23 cellular contexts compared by ENCODE assay signal in the genomic region with DNA sequence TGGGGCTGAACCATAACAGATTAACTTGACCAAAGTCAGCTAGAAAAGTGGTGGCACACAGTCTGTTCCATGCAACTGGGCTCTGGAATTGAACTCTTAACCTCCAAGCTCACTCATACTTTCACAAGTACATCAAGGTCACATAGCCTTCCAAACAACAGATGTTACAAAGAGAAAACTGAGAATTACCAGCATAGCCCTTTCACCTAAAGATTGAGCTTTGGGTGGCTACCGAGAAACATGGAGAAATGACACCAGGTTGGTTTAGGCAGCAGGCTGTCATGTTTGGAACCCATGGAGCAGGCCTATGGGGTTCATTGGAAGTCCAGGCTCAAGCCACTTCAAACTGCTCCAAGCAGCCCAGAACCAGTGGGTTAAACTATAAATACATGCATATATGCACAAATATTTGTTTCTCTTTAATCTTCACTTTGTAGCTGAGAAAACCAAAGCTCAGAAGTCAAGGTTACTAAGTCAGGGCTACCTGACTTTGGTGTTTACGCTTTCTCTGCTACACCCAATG. TPM values are rescaled to one million over a fixed set of nuclear protein-coding genes. Genes with fewer than 3 reads are reported as not detected.
A peak's percentile ranks its signal among the peaks of the same experiment; 100 is the strongest.
DNase-seq lines count a peak whose midpoint lies in the region; ATAC-seq and TF ChIP-seq lines count a peak whose summit lies in the region.
"Had no signal": no experiment of that assay in that cellular context is flagged by ENCODE, and none has a peak within 500 bp of the region (broad histone marks: within the 10 kb centered on the region; RNA-seq: fewer than 3 reads in every experiment).

No MANE protein-coding gene starts in this region.

- peaks cover 36% of the 10 kb centered on the region for H3K36me3 ChIP-seq in SU-DHL-6 (ENCODE audit: low read length)
- H3K36me3 ChIP-seq: Peyer's patch, thyroid gland had no signal

- intact Hi-C loops in Right ventricle myocardium inferior (cut with DNase I), result no loop called here

- no peaks in the 10 kb centered on the region for H3K9me2 ChIP-seq in SU-DHL-6 (replicated peaks; ENCODE audit: insufficient read depth, low read length)

- H3K27ac Mint-ChIP-seq in type B pancreatic cell, result peak overlapping the region; percentile 18
- H3K27ac Mint-ChIP-seq in natural killer cell treated with Interleukin-12 subunit alpha and Interleukin-12 subunit beta and Interleukin-15 and Interleukin-18, amount 100 ng/mL, for 72 hours, result no peak overlapping the region
- H3K27ac Mint-ChIP-seq: activated CD4-positive, alpha-beta T cell treated with anti-CD3 and anti-CD28 coated beads, Interleukin-2, amount 10 ng/mL, durations not matched to agents 24 days and 14 days; activated naive CD4-positive, alpha-beta T cell treated with anti-CD3 and anti-CD28 coated beads for 36 hours; endodermal cell had no signal

- no peaks in the 10 kb centered on the region for H3K9me3 Mint-ChIP-seq in type B pancreatic cell
- no peaks in the 10 kb centered on the region for H3K9me3 Mint-ChIP-seq in natural killer cell treated with Interleukin-12 subunit alpha and Interleukin-12 subunit beta and Interleukin-15 and Interleukin-18, amount 100 ng/mL, for 72 hours
- H3K9me3 Mint-ChIP-seq: activated CD4-positive, alpha-beta T cell treated with anti-CD3 and anti-CD28 coated beads, Interleukin-2, amount 10 ng/mL, durations not matched to agents 24 days and 14 days; activated naive CD4-positive, alpha-beta T cell treated with anti-CD3 and anti-CD28 coated beads for 36 hours; endodermal cell; stimulated activated naive CD8-positive, alpha-beta T cell treated with anti-CD3 and anti-CD28 coated beads, Interleukin-15, Interleukin-2, amounts not matched to agents 100 ng/mL and 50 ng/mL, for 24 hours had no signal

- peak; percentile 26 for DNase-seq in DMS 273 (lab: John Stamatoyannopoulos, UW; ENCODE audit: unreplicated experiment)
- DNase-seq in DMS 273 treated with DMSO at 0.1 percent for 48 hours (lab: John Stamatoyannopoulos, UW), result no peak
- peak; percentile 43 for DNase-seq in NAMALWA (ENCODE audit: low spot score)
- no peak for DNase-seq in type B pancreatic cell (ENCODE audit: extremely low spot score, unreplicated experiment)
- DNase-seq in EL, result no peak
- DNase-seq in natural killer cell treated with Interleukin-12 subunit alpha and Interleukin-12 subunit beta and Interleukin-15 and Interleukin-18, amount 100 ng/mL, for 72 hours (ENCODE audit: low spot score), result no peak
- no peak for DNase-seq in Right ventricle myocardium inferior (ENCODE audit: missing footprints)
- DNase-seq: activated CD4-positive, alpha-beta T cell treated with anti-CD3 and anti-CD28 coated beads, Interleukin-2, amount 10 ng/mL, durations not matched to agents 24 days and 14 days; activated naive CD4-positive, alpha-beta T cell treated with anti-CD3 and anti-CD28 coated beads for 36 hours; BE2C; endodermal cell; H7; kidney; MG63; Peyer's patch; posterior cingulate gyrus; thyroid gland had no signal

- H3K27ac ChIP-seq in SU-DHL-6 (ENCODE audit: low read depth, low read length), result peak overlapping the region; percentile 85
- H3K27ac ChIP-seq: 22Rv1, Peyer's patch, VCaP had no signal

- no peak overlapping the region for H3K4me3 ChIP-seq in SU-DHL-6 (ENCODE audit: insufficient read depth, low read length, poor library complexity, severe bottlenecking)
- H3K4me3 ChIP-seq: GM12878, MG63, Peyer's patch, thyroid gland had no signal

- H3K9me3 ChIP-seq in SU-DHL-6 (ENCODE audit: insufficient read depth, low read length), result peaks cover 5% of the 10 kb centered on the region; the same call in 1 of the 2 replicates
- H3K9me3 ChIP-seq: BE2C, MG63, Peyer's patch, thyroid gland had no signal

- H2AFZ ChIP-seq in SU-DHL-6 (ENCODE audit: low read depth, low read length, severe bottlenecking), result no peak overlapping the region

- TF ChIP-seq CTCF in SU-DHL-6 (IDR thresholded peaks at IDR 0.05; ENCODE audit: insufficient read depth, low read length, poor library complexity, severe bottlenecking), result no peak
- no peak for TF ChIP-seq CTCF in type B pancreatic cell (conservative IDR thresholded peaks at IDR 0.05)

- H3K36me3 Mint-ChIP-seq in type B pancreatic cell, result peaks cover 16% of the 10 kb centered on the region
- no peaks in the 10 kb centered on the region for H3K36me3 Mint-ChIP-seq in natural killer cell treated with Interleukin-12 subunit alpha and Interleukin-12 subunit beta and Interleukin-15 and Interleukin-18, amount 100 ng/mL, for 72 hours

- H3F3A ChIP-seq in SU-DHL-6 (ENCODE audit: insufficient read depth), result peaks cover 68% of the 10 kb centered on the region

- H4K20me1 ChIP-seq in SU-DHL-6 (ENCODE audit: low read depth, low read length), result no peaks in the 10 kb centered on the region

- no peak overlapping the region for H3K4me3 Mint-ChIP-seq in type B pancreatic cell
- no peak overlapping the region for H3K4me3 Mint-ChIP-seq in natural killer cell treated with Interleukin-12 subunit alpha and Interleukin-12 subunit beta and Interleukin-15 and Interleukin-18, amount 100 ng/mL, for 72 hours
- H3K4me3 Mint-ChIP-seq: activated naive CD4-positive, alpha-beta T cell treated with anti-CD3 and anti-CD28 coated beads for 36 hours; endodermal cell; stimulated activated naive CD8-positive, alpha-beta T cell treated with anti-CD3 and anti-CD28 coated beads, Interleukin-15, Interleukin-2, amounts not matched to agents 100 ng/mL and 50 ng/mL, for 24 hours had no signal

- no peaks in the 10 kb centered on the region for H3K27me3 ChIP-seq in SU-DHL-6 (ENCODE audit: low read length)
- H3K27me3 ChIP-seq: BE2C, MG63, Peyer's patch, thyroid gland had no signal

- H3K9ac ChIP-seq in SU-DHL-6 (ENCODE audit: low read length), result peak overlapping the region; percentile 36

- no peak for ATAC-seq in natural killer cell treated with Interleukin-12 subunit alpha and Interleukin-12 subunit beta and Interleukin-15 and Interleukin-18, amount 100 ng/mL, for 72 hours
- no peak for ATAC-seq in Right ventricle myocardium inferior
- ATAC-seq: sciatic nerve had no signal

- H3K79me2 ChIP-seq in SU-DHL-6 (ENCODE audit: insufficient read depth, low read length), result peaks cover 93% of the 10 kb centered on the region

- peak overlapping the region; percentile 35 for H3K4me2 ChIP-seq in SU-DHL-6 (ENCODE audit: low read depth, low read length, poor library complexity, severe bottlenecking)

- H3K4me1 Mint-ChIP-seq in type B pancreatic cell (ENCODE audit: unreplicated experiment), result peaks cover 16% of the 10 kb centered on the region
- peaks cover 0 to 3% of the 10 kb centered on the region in 2 donors for H3K4me1 Mint-ChIP-seq in natural killer cell treated with Interleukin-12 subunit alpha and Interleukin-12 subunit beta and Interleukin-15 and Interleukin-18, amount 100 ng/mL, for 72 hours (ENCODE audit: low read depth in 2 of 2)
- H3K4me1 Mint-ChIP-seq: endodermal cell had no signal

- H3K27me3 Mint-ChIP-seq in type B pancreatic cell, result no peaks in the 10 kb centered on the region
- peaks cover 19 to 30% of the 10 kb centered on the region in 2 donors for H3K27me3 Mint-ChIP-seq in natural killer cell treated with Interleukin-12 subunit alpha and Interleukin-12 subunit beta and Interleukin-15 and Interleukin-18, amount 100 ng/mL, for 72 hours

RNA-seq across cellular contexts. Expression of gene MALSU1, which starts 59.1 kb away (rescaled TPM):
- 50.0 and 50.5 TPM in 2 replicates for total RNA-seq in type B pancreatic cell (ENCODE audit: low replicate concordance)
- 10 to 100 TPM; 43.0 to 60.4 TPM for total RNA-seq in natural killer cell treated with Interleukin-12 subunit alpha and Interleukin-12 subunit beta and Interleukin-15 and Interleukin-18, amount 100 ng/mL, for 72 hours
- 119 TPM for total RNA-seq in Right ventricle myocardium inferior

Comparison
In these comparisons a context has a peak if more than half of its experiments do, and no peak if none do; other contexts are left out.
1. DNase-seq: peak in DMS 273 (single experiment) and NAMALWA (single experiment); none in DMS 273 treated with DMSO at 0.1 percent for 48 hours (single experiment), type B pancreatic cell (single experiment), EL (single experiment), natural killer cell treated with Interleukin-12 subunit alpha and Interleukin-12 subunit beta and Interleukin-15 and Interleukin-18, amount 100 ng/mL, for 72 hours (single experiment) and Right ventricle myocardium inferior (single experiment).